In the genomic region with DNA sequence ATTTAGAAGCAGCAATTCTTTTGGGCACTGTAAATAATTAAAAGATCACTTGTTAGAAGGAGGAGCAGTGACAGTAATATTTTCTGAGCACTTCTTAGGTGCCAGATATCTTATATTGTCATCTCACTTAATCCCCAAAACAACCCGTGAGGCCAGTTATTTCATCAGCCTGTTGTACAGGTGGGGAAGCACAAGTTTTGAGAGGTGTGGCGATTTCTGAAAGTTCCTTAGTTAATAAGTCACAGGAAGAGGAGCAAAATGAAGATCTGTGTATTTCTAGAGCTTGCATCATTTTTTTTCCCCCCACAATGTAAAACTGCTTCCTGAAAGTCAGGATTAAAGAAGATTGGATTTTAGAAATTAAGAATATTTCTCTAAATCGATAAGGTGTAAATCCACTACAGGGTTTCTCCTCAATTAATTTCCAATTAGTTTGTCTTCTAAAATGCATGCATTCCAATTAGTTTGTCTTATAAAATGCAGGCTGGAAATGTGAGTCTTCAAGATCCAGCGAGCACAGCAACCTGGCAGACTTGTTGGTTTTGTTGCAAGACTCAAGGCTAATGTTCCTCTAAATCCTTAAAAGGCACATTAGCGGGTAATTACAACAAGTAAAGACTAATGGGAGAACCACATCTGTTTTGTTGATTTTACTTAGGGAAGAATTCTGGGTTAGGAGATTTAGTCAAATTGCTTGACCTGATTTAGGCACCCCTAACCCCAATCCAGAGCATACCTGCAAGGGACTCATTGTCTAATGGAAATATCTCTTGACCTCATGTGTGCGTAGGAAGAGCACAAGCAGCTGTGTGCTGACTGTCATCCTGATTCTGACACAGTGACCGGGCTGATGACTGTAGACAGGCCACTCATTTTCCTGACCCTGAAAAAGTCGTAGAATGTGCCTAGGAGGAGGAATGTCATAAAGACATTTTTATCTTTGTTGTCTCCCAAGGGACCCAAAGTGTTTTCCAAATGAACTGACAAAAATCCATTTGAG, we compare ENCODE assay signal across 1 cellular context.
TF ChIP-seq lines count a peak whose summit lies in the region.

No MANE protein-coding gene starts in this region.

TF ChIP-seq in HepG2, 621 proteins besides CTCF, POLR2A, EP300 and RAD21 (continued from another document):
- TF ChIP-seq, protein P1, sequence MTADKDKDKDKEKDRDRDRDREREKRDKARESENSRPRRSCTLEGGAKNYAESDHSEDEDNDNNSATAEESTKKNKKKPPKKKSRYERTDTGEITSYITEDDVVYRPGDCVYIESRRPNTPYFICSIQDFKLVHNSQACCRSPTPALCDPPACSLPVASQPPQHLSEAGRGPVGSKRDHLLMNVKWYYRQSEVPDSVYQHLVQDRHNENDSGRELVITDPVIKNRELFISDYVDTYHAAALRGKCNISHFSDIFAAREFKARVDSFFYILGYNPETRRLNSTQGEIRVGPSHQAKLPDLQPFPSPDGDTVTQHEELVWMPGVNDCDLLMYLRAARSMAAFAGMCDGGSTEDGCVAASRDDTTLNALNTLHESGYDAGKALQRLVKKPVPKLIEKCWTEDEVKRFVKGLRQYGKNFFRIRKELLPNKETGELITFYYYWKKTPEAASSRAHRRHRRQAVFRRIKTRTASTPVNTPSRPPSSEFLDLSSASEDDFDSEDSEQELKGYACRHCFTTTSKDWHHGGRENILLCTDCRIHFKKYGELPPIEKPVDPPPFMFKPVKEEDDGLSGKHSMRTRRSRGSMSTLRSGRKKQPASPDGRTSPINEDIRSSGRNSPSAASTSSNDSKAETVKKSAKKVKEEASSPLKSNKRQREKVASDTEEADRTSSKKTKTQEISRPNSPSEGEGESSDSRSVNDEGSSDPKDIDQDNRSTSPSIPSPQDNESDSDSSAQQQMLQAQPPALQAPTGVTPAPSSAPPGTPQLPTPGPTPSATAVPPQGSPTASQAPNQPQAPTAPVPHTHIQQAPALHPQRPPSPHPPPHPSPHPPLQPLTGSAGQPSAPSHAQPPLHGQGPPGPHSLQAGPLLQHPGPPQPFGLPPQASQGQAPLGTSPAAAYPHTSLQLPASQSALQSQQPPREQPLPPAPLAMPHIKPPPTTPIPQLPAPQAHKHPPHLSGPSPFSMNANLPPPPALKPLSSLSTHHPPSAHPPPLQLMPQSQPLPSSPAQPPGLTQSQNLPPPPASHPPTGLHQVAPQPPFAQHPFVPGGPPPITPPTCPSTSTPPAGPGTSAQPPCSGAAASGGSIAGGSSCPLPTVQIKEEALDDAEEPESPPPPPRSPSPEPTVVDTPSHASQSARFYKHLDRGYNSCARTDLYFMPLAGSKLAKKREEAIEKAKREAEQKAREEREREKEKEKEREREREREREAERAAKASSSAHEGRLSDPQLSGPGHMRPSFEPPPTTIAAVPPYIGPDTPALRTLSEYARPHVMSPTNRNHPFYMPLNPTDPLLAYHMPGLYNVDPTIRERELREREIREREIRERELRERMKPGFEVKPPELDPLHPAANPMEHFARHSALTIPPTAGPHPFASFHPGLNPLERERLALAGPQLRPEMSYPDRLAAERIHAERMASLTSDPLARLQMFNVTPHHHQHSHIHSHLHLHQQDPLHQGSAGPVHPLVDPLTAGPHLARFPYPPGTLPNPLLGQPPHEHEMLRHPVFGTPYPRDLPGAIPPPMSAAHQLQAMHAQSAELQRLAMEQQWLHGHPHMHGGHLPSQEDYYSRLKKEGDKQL (CRISPR knock-in tag; IDR thresholded peaks at IDR 0.05; ENCODE audit: low read depth): no peak
- TF ChIP-seq PHF5A (CRISPR knock-in tag; IDR thresholded peaks at IDR 0.05; ENCODE audit: low read depth, unreplicated experiment) (no peak), GATAD2A (CRISPR knock-in tag; IDR thresholded peaks at IDR 0.05) (peak; percentile 68; the same call in 1 of the 2 replicates), ZZZ3 (CRISPR knock-in tag; IDR thresholded peaks at IDR 0.05; ENCODE audit: borderline replicate concordance) (no peak), ZBTB1 (CRISPR knock-in tag; IDR thresholded peaks at IDR 0.05; ENCODE audit: borderline replicate concordance) (no peak), U2AF2 (IDR thresholded peaks at IDR 0.05; ENCODE audit: low read depth, low read length) (no peak), DMTF1 (CRISPR knock-in tag; IDR thresholded peaks at IDR 0.05) (no peak), CENPT (CRISPR knock-in tag; IDR thresholded peaks at IDR 0.05; ENCODE audit: low read depth) (no peak)
- TF ChIP-seq, protein P2, sequence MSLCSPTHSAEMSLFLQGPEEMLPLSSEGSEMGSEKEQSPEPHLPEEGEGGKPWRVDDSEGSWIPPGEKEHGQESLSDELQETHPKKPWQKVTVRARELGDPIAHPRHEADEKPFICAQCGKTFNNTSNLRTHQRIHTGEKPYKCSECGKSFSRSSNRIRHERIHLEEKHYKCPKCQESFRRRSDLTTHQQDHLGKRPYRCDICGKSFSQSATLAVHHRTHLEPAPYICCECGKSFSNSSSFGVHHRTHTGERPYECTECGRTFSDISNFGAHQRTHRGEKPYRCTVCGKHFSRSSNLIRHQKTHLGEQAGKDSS (CRISPR knock-in tag; IDR thresholded peaks at IDR 0.05; ENCODE audit: borderline replicate concordance, low read depth): no peak
TF ChIP-seq in HepG2: peak in this region for 28.
